ENCODE assay signal across 8 cellular contexts in the genomic region with DNA sequence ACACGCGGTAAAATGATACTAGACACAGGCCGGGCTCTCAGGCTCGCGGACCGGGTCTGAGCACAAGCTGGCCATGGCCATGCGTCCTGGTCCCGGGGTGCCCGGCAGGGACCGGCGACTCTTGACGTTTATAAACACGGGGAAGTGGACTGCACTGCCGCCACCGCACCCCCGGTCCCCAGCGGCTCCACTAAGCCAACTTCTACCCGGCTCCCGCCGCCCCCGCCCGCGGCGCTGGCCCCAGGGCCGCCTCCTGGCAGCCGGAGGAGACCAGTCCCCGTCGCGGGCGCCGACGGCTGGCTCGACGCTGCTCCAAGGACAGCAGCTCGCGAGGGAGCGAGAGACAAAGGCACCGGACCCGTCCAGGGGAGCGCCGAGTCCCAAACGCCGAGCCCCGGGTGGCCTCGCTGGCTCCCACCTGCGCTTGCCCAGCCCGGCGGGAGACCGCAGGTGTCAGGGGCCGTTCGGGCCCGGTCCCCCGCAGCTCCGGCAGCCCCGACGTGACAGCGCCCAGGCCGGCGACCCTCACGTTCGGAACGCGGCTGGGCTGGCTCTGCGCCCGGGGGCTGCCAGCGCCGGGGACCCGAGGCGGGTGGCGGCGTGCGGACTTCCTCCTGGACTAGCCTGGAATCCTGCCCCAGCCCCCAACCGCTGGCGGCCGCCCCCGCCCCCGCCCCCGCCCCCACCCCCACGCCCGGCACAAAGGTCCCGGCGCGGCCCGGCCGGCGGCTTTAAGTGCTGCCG. TPM values are rescaled to one million over a fixed set of nuclear protein-coding genes. Genes with fewer than 3 reads are reported as not detected.
A peak's percentile ranks its signal among the peaks of the same experiment; 100 is the strongest.
DNase-seq lines count a peak whose midpoint lies in the region; TF ChIP-seq lines count a peak whose summit lies in the region.

No MANE protein-coding gene starts in this region.

- TF ChIP-seq CTCF in H9 (conservative IDR thresholded peaks at IDR 0.05): no peak
- TF ChIP-seq CTCF in MM.1S (IDR thresholded peaks at IDR 0.05; ENCODE audit: low read length): no peak
- no peak for TF ChIP-seq CTCF in neutrophil (IDR thresholded peaks at IDR 0.05)

- DNase-seq in GM03348 (ENCODE audit: low spot score) (peak; percentile 71), H9 (peak; percentile 66), MM.1S (peak; percentile 44), germinal center (ENCODE audit: low spot score) (peak; percentile 32), NCI-H1436 (lab: John Stamatoyannopoulos, UW) (no peak), NCI-H1436 treated with DMSO at 0.1 percent for 48 hours (lab: John Stamatoyannopoulos, UW) (no peak)
- peak; percentile 83 for DNase-seq in activated effector memory CD4-positive, alpha-beta T cell treated with anti-CD3 and anti-CD28 coated beads, Interleukin-2, amount 50 U/mL, for 16 hours

- H3K27ac ChIP-seq in H9 (ENCODE audit: insufficient read length, low read depth, low read length): no peak overlapping the region
- H3K27ac ChIP-seq in MM.1S (ENCODE audit: low read length): no peak overlapping the region
- H3K27ac ChIP-seq in neutrophil: peak overlapping the region; percentile 37

- H3K27me3 Mint-ChIP-seq in H9 (ENCODE audit: low read depth): no peaks in the 10 kb centered on the region

- no peak overlapping the region for H3T11ph ChIP-seq in H9 (ENCODE audit: low read length)

- no peak overlapping the region for H3K23ac ChIP-seq in H9 (ENCODE audit: insufficient read length, low read depth, low read length)

- no peak overlapping the region for H3K56ac ChIP-seq in H9 (ENCODE audit: insufficient read length, low read depth, low read length)

- H2AK5ac ChIP-seq in H9 (ENCODE audit: insufficient read length, low read length): no peak overlapping the region

- H3K9me2 ChIP-seq in MM.1S (replicated peaks; ENCODE audit: insufficient read depth, low read length): no peaks in the 10 kb centered on the region

- H3K23me2 ChIP-seq in H9 (ENCODE audit: insufficient read length, low read depth, low read length, poor library complexity, severe bottlenecking): peaks cover 14% of the 10 kb centered on the region

- no peak overlapping the region for H2AFZ ChIP-seq in H9 (ENCODE audit: low read length)
- peak overlapping the region; percentile 62 for H2AFZ ChIP-seq in MM.1S (ENCODE audit: low read length)

- H3K79me2 ChIP-seq in H9 (ENCODE audit: insufficient read depth, low read length) (peaks cover 44% of the 10 kb centered on the region; the same call in 1 of the 2 replicates), MM.1S (ENCODE audit: low read length) (peaks cover 50% of the 10 kb centered on the region)

- H2BK5ac ChIP-seq in H9 (ENCODE audit: insufficient read length, low read length): no peak overlapping the region

- no peaks in the 10 kb centered on the region for H3K9me3 ChIP-seq in H9 (ENCODE audit: control insufficient read depth, low read depth, low read length)
- no peaks in the 10 kb centered on the region for H3K9me3 ChIP-seq in MM.1S (replicated peaks; ENCODE audit: insufficient read depth, low read length)
- H3K9me3 ChIP-seq in neutrophil: no peaks in the 10 kb centered on the region

- no CpG with 5 or more reads among the region's 87 CpGs for WGBS in H9 (ENCODE audit: extremely low coverage, insufficient read length, low lambda C conversion rate)

- H3K4me1 ChIP-seq in H9 (ENCODE audit: insufficient read depth, low read length) (peaks cover 8% of the 10 kb centered on the region; the same call in 1 of the 2 replicates), MM.1S (ENCODE audit: low read length) (peaks cover 6% of the 10 kb centered on the region; the same call in 1 of the 2 replicates), neutrophil (ENCODE audit: control insufficient read depth in 1 of 2, insufficient read depth in 1 of 2, low read depth in 1 of 2, low read length in 1 of 2) (peaks cover 10 to 17% of the 10 kb centered on the region in 2 experiments)

- no peak overlapping the region for H2BK120ac ChIP-seq in H9 (ENCODE audit: low read depth, low read length, poor library complexity, severe bottlenecking)

- H3K9ac ChIP-seq in H9 (ENCODE audit: extremely low read depth, insufficient read length, low read length): peak overlapping the region; percentile 86
- peak overlapping the region; percentile 63; the same call in 1 of the 2 replicates for H3K9ac ChIP-seq in MM.1S (ENCODE audit: low read length)

- H4K91ac ChIP-seq in H9 (ENCODE audit: insufficient read length, low read depth, low read length): no peak overlapping the region

- H2BK20ac ChIP-seq in H9 (ENCODE audit: low read depth, low read length, poor library complexity, severe bottlenecking): no peak overlapping the region

- H4K5ac ChIP-seq in H9 (ENCODE audit: insufficient read length, low read depth, low read length): no peak overlapping the region

- H2BK12ac ChIP-seq in H9 (ENCODE audit: insufficient read length, low read depth, low read length): no peak overlapping the region

- peak overlapping the region; percentile 76 to 83 for H3K4me3 Mint-ChIP-seq in H9

- H3F3A ChIP-seq in MM.1S (ENCODE audit: insufficient read depth, low read length): peaks cover 7% of the 10 kb centered on the region; the same call in 1 of the 2 replicates

- peak overlapping the region; percentile 86 for H3K4me2 ChIP-seq in H9 (ENCODE audit: insufficient read depth, insufficient read length, low read length)
- H3K4me2 ChIP-seq in MM.1S (ENCODE audit: low read depth, low read length): peak overlapping the region; percentile 80

- H3K79me1 ChIP-seq in H9 (ENCODE audit: insufficient read depth, low read depth, low read length, poor library complexity, severe bottlenecking): no peaks in the 10 kb centered on the region

- H2BK15ac ChIP-seq in H9 (ENCODE audit: low read depth, low read length): no peak overlapping the region

- no peaks in the 10 kb centered on the region for H3K9me3 Mint-ChIP-seq in H9

- no peak overlapping the region for H3K4ac ChIP-seq in H9 (ENCODE audit: low read depth, low read length)

- no peaks in the 10 kb centered on the region for H3K27me3 ChIP-seq in H9 (ENCODE audit: insufficient read depth, low read length)
- H3K27me3 ChIP-seq in MM.1S (replicated peaks; ENCODE audit: insufficient read depth, low read length): no peaks in the 10 kb centered on the region
- peaks cover 19% of the 10 kb centered on the region for H3K27me3 ChIP-seq in neutrophil

- peak overlapping the region in 1 of 3 experiments; percentile 74; a peak in 3 of 7 replicates for H3K27ac Mint-ChIP-seq in H9

- H3K36me3 Mint-ChIP-seq in H9 (ENCODE audit: insufficient read depth in 1 of 3, low read depth in 3 of 3): peaks cover 0 to 1% (median 0%) of the 10 kb centered on the region in 3 experiments; a peak in 3 of 7 replicates

- no peak overlapping the region for H4K8ac ChIP-seq in H9 (replicated peaks; ENCODE audit: insufficient read length, low read depth, low read length)

- H3K18ac ChIP-seq in H9 (ENCODE audit: insufficient read length, low read depth, low read length): peak overlapping the region; percentile 88

- peak overlapping the region; percentile 73 for H3K4me3 ChIP-seq in MM.1S (ENCODE audit: low read length)
- H3K4me3 ChIP-seq in neutrophil (ENCODE audit: low read depth in 1 of 2, low read length in 1 of 2): peak overlapping the region; percentile 71 to 74

- peak overlapping the region; percentile 87 for H3K14ac ChIP-seq in H9 (ENCODE audit: insufficient read depth, low read length)

- H4K20me1 ChIP-seq in H9 (ENCODE audit: control insufficient read depth, insufficient read depth, insufficient read length): no peaks in the 10 kb centered on the region
- H4K20me1 ChIP-seq in MM.1S (ENCODE audit: insufficient read depth, low read length): no peaks in the 10 kb centered on the region

- H3K4me1 Mint-ChIP-seq in H9: peaks cover 70 to 73% of the 10 kb centered on the region in 2 experiments

- H3K36me3 ChIP-seq in MM.1S (replicated peaks; ENCODE audit: insufficient read depth, low read length): no peaks in the 10 kb centered on the region
- no peaks in the 10 kb centered on the region for H3K36me3 ChIP-seq in neutrophil

RNA-seq across cellular contexts. Expression of gene ITGB1, which starts 0.5 kb away (rescaled TPM):
- total RNA-seq in H9 (2021): 223 and 253 TPM in 2 replicates

Comparison
In these comparisons a context has a peak if more than half of its experiments do, and no peak if none do; other contexts are left out.
1. DNase-seq: peak in GM03348 (single experiment), H9 (single experiment), MM.1S (single experiment), activated effector memory CD4-positive, alpha-beta T cell treated with anti-CD3 and anti-CD28 coated beads, Interleukin-2, amount 50 U/mL, for 16 hours (single experiment) and germinal center (single experiment); none in NCI-H1436 (single experiment) and NCI-H1436 treated with DMSO at 0.1 percent for 48 hours (single experiment).